ENCODE assay signal across 28 cellular contexts in genomic region chr1:224782601-224783000, GRCh38.
DNase-seq lines count a peak whose midpoint lies in the region; ATAC-seq and TF ChIP-seq lines count a peak whose summit lies in the region.
"Had no signal": no experiment of that assay in that cellular context is flagged by ENCODE, and none has a peak within 500 bp of the region (broad histone marks: within the 10 kb centered on the region; RNA-seq: fewer than 3 reads in every experiment).

No MANE protein-coding gene starts in this region.

- TF ChIP-seq POLR2A in thyroid gland (IDR thresholded peaks at IDR 0.05), result no peak

- H3K27ac ChIP-seq in SJCRH30, result peak overlapping the region; percentile 74
- no peak overlapping the region for H3K27ac ChIP-seq in thyroid gland
- H3K27ac ChIP-seq in caudate nucleus (ENCODE audit: low read depth, low read length), result no peak overlapping the region
- H3K27ac ChIP-seq: 22Rv1, colonic mucosa, parathyroid adenoma, upper lobe of right lung had no signal

- peaks cover 7% of the 10 kb centered on the region for H3K9me3 Mint-ChIP-seq in activated naive CD8-positive, alpha-beta T cell treated with anti-CD3 and anti-CD28 coated beads, Interleukin-2, amount 10 ng/mL, durations not matched to agents 7 days and 5 days
- H3K9me3 Mint-ChIP-seq in activated naive CD8-positive, alpha-beta T cell treated with anti-CD3 and anti-CD28 coated beads for 36 hours, result peaks cover 6% of the 10 kb centered on the region
- H3K9me3 Mint-ChIP-seq: activated naive CD4-positive, alpha-beta T cell treated with anti-CD3 and anti-CD28 coated beads, Interleukin-2, amount 50 U/mL, for 24 hours; CD8-positive, alpha-beta T cell; nephron progenitor cell had no signal

- POLR2A ChIA-PET in activated naive CD8-positive, alpha-beta T cell treated with anti-CD3 and anti-CD28 coated beads, Interleukin-2, amount 10 ng/mL, durations not matched to agents 7 days and 5 days (lab: Charles Lee), result no interaction called here

- H3K4me3 ChIP-seq in SJCRH30, result no peak overlapping the region
- no peak overlapping the region for H3K4me3 ChIP-seq in thyroid gland (replicated peaks in 1 of 3)
- H3K4me3 ChIP-seq: colonic mucosa, heart right ventricle, upper lobe of right lung had no signal

- no peaks in the 10 kb centered on the region for H3K27me3 ChIP-seq in SJCRH30
- H3K27me3 ChIP-seq in thyroid gland, result no peaks in the 10 kb centered on the region
- H3K27me3 ChIP-seq: colonic mucosa, upper lobe of right lung had no signal

- no peak for ATAC-seq in activated naive CD8-positive, alpha-beta T cell treated with anti-CD3 and anti-CD28 coated beads, Interleukin-2, amount 10 ng/mL, durations not matched to agents 7 days and 5 days (ENCODE audit: low read depth)
- ATAC-seq in HG03175 (IDR thresholded peaks at IDR 0.05; ENCODE audit: unreplicated experiment), result peak; percentile 8
- no peak for ATAC-seq in HG02763 (IDR thresholded peaks at IDR 0.05; ENCODE audit: unreplicated experiment)
- ATAC-seq: activated CD8-positive, alpha-beta T cell treated with anti-CD3 and anti-CD28 coated beads, Interleukin-2, amount 10 ng/mL, durations not matched to agents 7 days and 5 days; CD8-positive, alpha-beta T cell; HCT116; heart right ventricle; T-helper 17 cell; upper lobe of right lung had no signal

- peak overlapping the region; percentile 35 for H3K27ac Mint-ChIP-seq in activated naive CD8-positive, alpha-beta T cell treated with anti-CD3 and anti-CD28 coated beads, Interleukin-2, amount 10 ng/mL, durations not matched to agents 7 days and 5 days
- H3K27ac Mint-ChIP-seq in activated naive CD8-positive, alpha-beta T cell treated with anti-CD3 and anti-CD28 coated beads for 36 hours, result no peak overlapping the region
- H3K27ac Mint-ChIP-seq: activated naive CD4-positive, alpha-beta T cell treated with anti-CD3 and anti-CD28 coated beads, Interleukin-2, amount 50 U/mL, for 24 hours; activated T-helper 2 cell treated with anti-CD3 and anti-CD28 coated beads, Interferon-gamma antibody, Interleukin-2, Interleukin-4, amounts not matched to agents 10 μg/mL and 5 μg/mL and 100 μg/mL, durations not matched to agents 14 hours and 24 hours and 36 hours; CD8-positive, alpha-beta T cell; nephron progenitor cell; T-helper 17 cell had no signal

- H3K36me3 Mint-ChIP-seq in activated naive CD8-positive, alpha-beta T cell treated with anti-CD3 and anti-CD28 coated beads, Interleukin-2, amount 10 ng/mL, durations not matched to agents 7 days and 5 days, result no peaks in the 10 kb centered on the region
- H3K36me3 Mint-ChIP-seq in activated naive CD8-positive, alpha-beta T cell treated with anti-CD3 and anti-CD28 coated beads for 36 hours, result no peaks in the 10 kb centered on the region
- H3K36me3 Mint-ChIP-seq: activated naive CD4-positive, alpha-beta T cell treated with anti-CD3 and anti-CD28 coated beads, Interleukin-2, amount 50 U/mL, for 24 hours; CD8-positive, alpha-beta T cell had no signal

- no peaks in the 10 kb centered on the region for H3K36me3 ChIP-seq in SJCRH30
- no peaks in the 10 kb centered on the region for H3K36me3 ChIP-seq in thyroid gland
- H3K36me3 ChIP-seq: colonic mucosa, heart right ventricle, upper lobe of right lung had no signal

- H3K9me3 ChIP-seq in SJCRH30 (replicated peaks), result no peaks in the 10 kb centered on the region
- no peaks in the 10 kb centered on the region for H3K9me3 ChIP-seq in thyroid gland
- H3K9me3 ChIP-seq: colonic mucosa, heart right ventricle, SK-N-SH, upper lobe of right lung had no signal

- H3K27me3 Mint-ChIP-seq in activated naive CD8-positive, alpha-beta T cell treated with anti-CD3 and anti-CD28 coated beads, Interleukin-2, amount 10 ng/mL, durations not matched to agents 7 days and 5 days, result peaks cover 3% of the 10 kb centered on the region
- no peaks in the 10 kb centered on the region for H3K27me3 Mint-ChIP-seq in activated naive CD8-positive, alpha-beta T cell treated with anti-CD3 and anti-CD28 coated beads for 36 hours
- H3K27me3 Mint-ChIP-seq: activated naive CD4-positive, alpha-beta T cell treated with anti-CD3 and anti-CD28 coated beads, Interleukin-2, amount 50 U/mL, for 24 hours had no signal

- intact Hi-C loops in thyroid gland (cut with DNase I), result no loop called here

- H3K4me1 ChIP-seq in SJCRH30 (peaks cover 37% of the 10 kb centered on the region), thyroid gland (no peaks in the 10 kb centered on the region)
- H3K4me1 ChIP-seq: colonic mucosa, parathyroid adenoma, upper lobe of right lung had no signal

- WGBS in thyroid gland, 2 donors, result 81 to 88% methylated on average over 2 of the region's 2 CpGs

- DNase-seq in activated naive CD8-positive, alpha-beta T cell treated with anti-CD3 and anti-CD28 coated beads, Interleukin-2, amount 10 ng/mL, durations not matched to agents 7 days and 5 days, result no peak
- no peak for DNase-seq in activated naive CD8-positive, alpha-beta T cell treated with anti-CD3 and anti-CD28 coated beads for 36 hours
- DNase-seq in SJCRH30 (peak in 1 of 2 experiments; percentile 26), thyroid gland (no peak), caudate nucleus (lab: John Stamatoyannopoulos, UW) (no peak), iPS-NIHi7 (ENCODE audit: extremely low spot score) (no peak)
- DNase-seq: activated CD8-positive, alpha-beta T cell treated with anti-CD3 and anti-CD28 coated beads, Interleukin-2, amount 10 ng/mL, durations not matched to agents 7 days and 5 days; anterior cingulate cortex; CD8-positive, alpha-beta T cell; colonic mucosa; effector memory CD4-positive, alpha-beta T cell; EL; foreskin fibroblast; heart right ventricle; NCI-H446 treated with DMSO at 0.1 percent for 48 hours; nephron progenitor cell; SK-N-SH; stimulated activated CD4-positive, alpha-beta T cell treated with anti-CD3 and anti-CD28 coated beads, Interleukin-2, amount 100 ng/mL, for 48 hours; substantia nigra; T-helper 17 cell; upper lobe of right lung had no signal

- no peak for TF ChIP-seq CTCF in thyroid gland (IDR thresholded peaks at IDR 0.05)

- no peak overlapping the region for H3K4me3 Mint-ChIP-seq in activated naive CD8-positive, alpha-beta T cell treated with anti-CD3 and anti-CD28 coated beads, Interleukin-2, amount 10 ng/mL, durations not matched to agents 7 days and 5 days
- no peak overlapping the region for H3K4me3 Mint-ChIP-seq in activated naive CD8-positive, alpha-beta T cell treated with anti-CD3 and anti-CD28 coated beads for 36 hours
- H3K4me3 Mint-ChIP-seq: activated CD8-positive, alpha-beta T cell treated with anti-CD3 and anti-CD28 coated beads, Interleukin-2, amount 10 ng/mL, durations not matched to agents 7 days and 5 days; activated naive CD4-positive, alpha-beta T cell treated with anti-CD3 and anti-CD28 coated beads, Interleukin-2, amount 50 U/mL, for 24 hours; CD8-positive, alpha-beta T cell; nephron progenitor cell; T-helper 17 cell had no signal

- H3K4me1 Mint-ChIP-seq in activated naive CD8-positive, alpha-beta T cell treated with anti-CD3 and anti-CD28 coated beads, Interleukin-2, amount 10 ng/mL, durations not matched to agents 7 days and 5 days, result peaks cover 18% of the 10 kb centered on the region
- H3K4me1 Mint-ChIP-seq in activated naive CD8-positive, alpha-beta T cell treated with anti-CD3 and anti-CD28 coated beads for 36 hours, result peaks cover 23% of the 10 kb centered on the region
